22 cellular contexts compared by ENCODE assay signal in the genomic region with DNA sequence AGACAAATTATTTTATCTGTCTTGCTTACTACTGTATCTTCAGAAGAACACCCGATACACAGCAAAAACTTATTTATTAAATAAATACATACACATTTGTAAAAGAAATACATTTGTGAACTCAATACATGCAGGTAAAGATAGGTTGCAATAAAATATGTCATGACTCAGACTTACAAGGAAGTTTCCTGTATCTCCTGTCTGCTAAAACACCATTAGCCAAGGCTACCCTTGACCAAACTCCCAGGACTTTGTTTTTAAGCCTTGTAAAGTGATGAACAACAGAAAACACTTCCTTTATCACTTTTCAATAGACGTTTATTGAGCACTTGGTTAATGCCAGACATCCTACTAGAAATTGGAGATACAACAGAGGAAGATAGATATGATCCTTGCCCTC.
"Had no signal": no experiment of that assay in that cellular context is flagged by ENCODE, and none has a peak within 500 bp of the region (broad histone marks: within the 10 kb centered on the region; RNA-seq: fewer than 3 reads in every experiment).

No MANE protein-coding gene starts in this region.

- DNase-seq: cerebellar nuclear complex; dermis blood vessel endothelial cell; erythroblast; foreskin melanocyte; head of caudate nucleus; islet precursor cell; left lung; lower lobe of right lung; naive B cell; occipital lobe; psoas muscle; retina; right lobe of liver; stimulated activated CD4-positive, alpha-beta T cell treated with anti-CD3 and anti-CD28 coated beads, Interleukin-2, amount 100 ng/mL, for 24 hours; stimulated activated CD4-positive, alpha-beta T cell treated with anti-CD3 and anti-CD28 coated beads, Interleukin-4, amount 100 ng/mL, for 4 hours; stimulated activated naive B cell treated with anti-CD40 and anti-IgM and Interleukin-4, amounts not matched to agents 10 μg/mL and 1 μg/mL and 100 μg/mL, for 72 hours; stimulated activated naive CD8-positive, alpha-beta T cell treated with anti-CD3 and anti-CD28 coated beads, Interleukin-15, amount 100 ng/mL, for 72 hours; thyroid gland; upper lobe of left lung; uterus had no signal

- H3K36me3 ChIP-seq: left lung, lower lobe of right lung, right lobe of liver, thyroid gland, upper lobe of left lung, uterus had no signal

- ATAC-seq: left lung; lower lobe of right lung; psoas muscle; right lobe of liver; stimulated activated naive B cell treated with anti-CD40 and anti-IgM and Interleukin-4, amounts not matched to agents 10 μg/mL and 1 μg/mL and 100 μg/mL, for 72 hours; stimulated activated naive CD8-positive, alpha-beta T cell treated with anti-CD3 and anti-CD28 coated beads, Interleukin-15, amount 100 ng/mL, for 72 hours had no signal

- H3K27ac ChIP-seq: left lung, lower lobe of right lung, parathyroid adenoma, psoas muscle, right lobe of liver had no signal

- FAIRE-seq: colon had no signal

- H3K4me3 ChIP-seq: left lung, lower lobe of right lung, psoas muscle, right lobe of liver, thyroid gland, upper lobe of left lung, uterus had no signal

- H3K9me3 ChIP-seq: left lung, lower lobe of right lung, psoas muscle, right lobe of liver, thyroid gland, upper lobe of left lung, uterus had no signal

- H3K27me3 ChIP-seq: left lung, right lobe of liver, thyroid gland, upper lobe of left lung, uterus had no signal

- H3K4me1 ChIP-seq: parathyroid adenoma, psoas muscle had no signal
